ENCODE assay signal across 8 cellular contexts in the genomic region with DNA sequence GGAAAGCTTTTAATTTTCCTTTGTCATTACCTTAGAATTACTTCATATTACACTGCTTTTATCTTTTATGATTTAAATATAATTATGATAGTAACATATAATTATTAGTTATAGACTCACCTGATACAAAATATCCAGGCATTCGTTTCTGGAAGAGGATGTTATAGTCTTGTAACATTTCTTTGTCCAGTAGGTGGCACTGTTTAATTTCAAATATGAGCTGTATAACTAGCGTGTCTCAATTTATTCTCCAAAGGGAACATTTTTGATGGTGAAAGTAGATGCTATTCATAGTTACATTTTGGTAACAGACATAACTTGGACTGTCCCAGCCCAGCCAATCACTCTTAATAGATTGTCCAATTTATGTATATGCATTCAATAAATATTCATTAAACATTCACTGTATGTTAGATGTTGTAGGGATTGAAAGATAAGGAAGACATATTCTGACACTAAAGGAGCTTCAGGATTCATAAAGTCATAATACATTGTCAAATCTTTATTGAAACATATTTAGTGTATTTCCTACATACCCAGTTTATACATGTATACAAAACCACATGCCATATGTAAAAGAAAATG. TPM values are rescaled to one million over a fixed set of nuclear protein-coding genes. Genes with fewer than 3 reads are reported as not detected.
DNase-seq lines count a peak whose midpoint lies in the region; ATAC-seq and TF ChIP-seq lines count a peak whose summit lies in the region.

No MANE protein-coding gene starts in this region.

- no peaks in the 10 kb centered on the region for H3K9me3 Mint-ChIP-seq in memory B cell

- ATAC-seq in GM19463 (IDR thresholded peaks at IDR 0.05; ENCODE audit: unreplicated experiment) (peak; percentile 71), HG03571 (IDR thresholded peaks at IDR 0.05; ENCODE audit: unreplicated experiment) (peak; percentile 72), memory B cell (ENCODE audit: low read depth) (peak; percentile 56)

- H3K36me3 ChIP-seq in PC-9 (ENCODE audit: low read depth), result no peaks in the 10 kb centered on the region

- no peaks in the 10 kb centered on the region for H3K9me2 ChIP-seq in PC-9 (ENCODE audit: insufficient read depth)

- POLR2A ChIA-PET in PC-9 (lab: Charles Lee; ENCODE audit: unreplicated experiment), result interaction anchor here (0.6 kb wide), 4 partner anchors 18 to 677 kb away, joined by 4 to 8 read pairs (median 6); no protein-coding TSS in a partner anchor

- no peak overlapping the region for H3K4me3 ChIP-seq in PC-9
- H3K4me3 ChIP-seq in lower leg skin (ENCODE audit: low read depth, poor library complexity, severe bottlenecking), result no peak overlapping the region

- no peak overlapping the region for H3K4me3 Mint-ChIP-seq in memory B cell

- no peaks in the 10 kb centered on the region for H3F3A ChIP-seq in PC-9 (ENCODE audit: insufficient read depth, low read depth)

- no peak overlapping the region for H2AFZ ChIP-seq in PC-9

- no peaks in the 10 kb centered on the region for H3K27me3 ChIP-seq in PC-9 (ENCODE audit: insufficient read depth, low read depth)

- WGBS in lower leg skin, 2 donors, result 3% methylated on average over 2 of the region's 2 CpGs

- H3K4me2 ChIP-seq in PC-9, result no peak overlapping the region

- H3K27ac Mint-ChIP-seq in memory B cell, result no peak overlapping the region

- no peaks in the 10 kb centered on the region for H3K9me3 ChIP-seq in PC-9 (ENCODE audit: insufficient read depth, low read depth)

- H3K36me3 Mint-ChIP-seq in memory B cell, result no peaks in the 10 kb centered on the region

- no peak overlapping the region for H3K27ac ChIP-seq in PC-9

- BruUV-seq in PC-9 (replicated peaks; lab: Mats Ljungman, UMichigan), result no TSS peak

- no peak for TF ChIP-seq POLR2A in lower leg skin (IDR thresholded peaks at IDR 0.05)

- H3K27me3 Mint-ChIP-seq in memory B cell, result peaks cover 1% of the 10 kb centered on the region

- peak; percentile 79 for TF ChIP-seq CTCF in PC-9 (conservative IDR thresholded peaks at IDR 0.05)
- no peak for TF ChIP-seq CTCF in lower leg skin (IDR thresholded peaks at IDR 0.05)

- H3K4me1 Mint-ChIP-seq in memory B cell, result no peaks in the 10 kb centered on the region

- H3K4me1 ChIP-seq in PC-9 (replicated peaks; ENCODE audit: insufficient read depth), result no peaks in the 10 kb centered on the region

- no peaks in the 10 kb centered on the region for H3K79me2 ChIP-seq in PC-9 (ENCODE audit: low read depth)

- CTCF ChIA-PET in PC-9 (lab: Charles Lee), result interaction anchor here (0.7 to 0.9 kb wide), 4 partner anchors 125 to 1890 kb away, joined by 3 to 15 read pairs (median 4); no protein-coding TSS in a partner anchor

- H4K20me1 ChIP-seq in PC-9 (ENCODE audit: insufficient read depth), result no peaks in the 10 kb centered on the region

- intact Hi-C loops in PC-9 (cut with micrococcal nuclease; ENCODE audit: unreplicated experiment) (loop anchor here (10.0 kb wide), 2 partner anchors 764 to 1694 kb away; no protein-coding TSS in a partner anchor), lower leg skin (cut with DNase I; ENCODE audit: low total_unique reads) (no loop called here)

- DNase-seq in DMS 273 (lab: John Stamatoyannopoulos, UW; ENCODE audit: unreplicated experiment) (peak; percentile 83), PC-9 (no peak), dermis microvascular lymphatic vessel endothelial cell (ENCODE audit: low read depth in 2 of 2) (peak; percentile 30 to 55), memory B cell (ENCODE audit: low spot score in 2 of 2) (peak in 1 of 2 donors; percentile 28), lower leg skin (ENCODE audit: low spot score in 2 of 2) (no peak), OCI-M2 (lab: John Stamatoyannopoulos, UW; ENCODE audit: unreplicated experiment) (no peak)

RNA-seq across cellular contexts. Expression of gene DAW1, which starts 19.2 kb away (rescaled TPM):
- total RNA-seq in PC-9 (2021), result 1.8 and 2.8 TPM in 2 replicates
- not detected in 2 replicates for total RNA-seq in dermis microvascular lymphatic vessel endothelial cell
- total RNA-seq in lower leg skin, result 1 to 10 TPM in 1 of 4 donors, under 1 TPM in 2, not detected in 1; 0.25 to 1.8 (median 0.49) TPM

Comparison
In these comparisons a context has a peak if more than half of its experiments do, and no peak if none do; other contexts are left out.
1. DNase-seq: peak in DMS 273 (single experiment) and dermis microvascular lymphatic vessel endothelial cell (2 of 2); none in PC-9 (0 of 2), lower leg skin (0 of 2) and OCI-M2 (single experiment).
2. Peak in every context shown above with its lines, with median percentiles within 50 percentile points of each other: ATAC-seq.